ENCODE assay signal across 17 cellular contexts in the genomic region with DNA sequence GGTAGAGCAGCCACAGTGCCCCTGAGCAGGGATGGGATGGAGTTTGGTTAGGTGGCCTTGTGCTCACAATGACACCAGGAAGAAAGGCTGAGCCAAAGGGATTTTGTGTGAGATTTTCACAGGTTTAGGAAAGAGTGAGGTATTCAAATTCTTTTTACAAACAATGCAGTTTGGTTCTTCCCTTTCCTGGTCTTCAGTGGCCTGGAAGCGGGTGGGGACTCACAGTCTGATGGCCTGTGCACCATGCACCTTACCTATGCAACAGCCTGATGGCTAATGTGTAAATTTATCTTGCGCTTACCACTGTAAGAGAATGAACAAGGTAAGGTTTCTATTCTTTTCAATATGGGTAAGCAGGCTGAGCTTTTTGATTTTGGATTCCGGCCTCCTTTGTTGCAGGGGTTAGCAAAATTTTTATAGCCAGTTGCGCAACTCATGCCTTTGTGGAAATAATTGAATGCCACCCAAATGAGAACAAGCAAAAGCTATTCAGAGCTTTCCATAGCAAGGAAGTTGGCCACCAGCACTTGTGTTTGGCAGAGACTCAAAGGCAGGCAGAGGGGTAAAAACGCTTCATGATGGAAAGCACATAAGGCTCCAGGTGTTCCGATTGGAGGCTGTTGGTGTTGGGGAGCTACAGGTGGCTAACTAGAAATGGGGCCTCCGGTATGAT. TPM values are rescaled to one million over a fixed set of nuclear protein-coding genes. Genes with fewer than 3 reads are reported as not detected.
DNase-seq lines count a peak whose midpoint lies in the region; ATAC-seq and TF ChIP-seq lines count a peak whose summit lies in the region.
"Had no signal": no experiment of that assay in that cellular context is flagged by ENCODE, and none has a peak within 500 bp of the region (broad histone marks: within the 10 kb centered on the region; RNA-seq: fewer than 3 reads in every experiment).

No MANE protein-coding gene starts in this region.

- TF ChIP-seq POLR2A in stomach (IDR thresholded peaks at IDR 0.05): no peak

- WGBS in stomach, 5 donors: 35 to 53% (median 50%) methylated on average over 7 of the region's 7 CpGs

- CTCF ChIA-PET in RWPE1 (lab: Yijun Ruan, JAX): interaction anchor here (0.7 kb wide), 1 partner anchor 150 kb away, joined by 4 read pairs; no protein-coding TSS in a partner anchor

- H3K9me3 ChIP-seq in stomach (peaks cover 0 to 12% (median 0%) of the 10 kb centered on the region in 4 donors), SJCRH30 (replicated peaks) (no peaks in the 10 kb centered on the region)
- H3K9me3 ChIP-seq: gastrocnemius medialis, transverse colon had no signal

- H3K4me3 ChIP-seq in stomach (no peak overlapping the region), SJCRH30 (no peak overlapping the region)
- H3K4me3 ChIP-seq: coronary artery, gastrocnemius medialis, SJSA1, transverse colon had no signal

- POLR2A ChIA-PET in RWPE1 (lab: Yijun Ruan, JAX; ENCODE audit: low non-redundant PET): no interaction called here

- no peak for TF ChIP-seq CTCF in RWPE1 (conservative IDR thresholded peaks at IDR 0.05; ENCODE audit: low read depth)
- no peak for TF ChIP-seq CTCF in stomach (IDR thresholded peaks at IDR 0.05)

- H3K36me3 ChIP-seq in stomach (no peaks in the 10 kb centered on the region), SJCRH30 (no peaks in the 10 kb centered on the region)
- H3K36me3 ChIP-seq: gastrocnemius medialis, SJSA1, transverse colon had no signal

- H3K27ac ChIP-seq in RWPE1 (peak overlapping the region; percentile 40), stomach (peak overlapping the region in 4 of 5 donors; percentile 23 to 65 (median 44)), SJCRH30 (no peak overlapping the region)
- H3K27ac ChIP-seq: coronary artery, gastrocnemius medialis, SJSA1 had no signal

- DNase-seq in NCI-H2029 treated with DMSO at 0.1 percent for 48 hours (lab: John Stamatoyannopoulos, UW): peak; percentile 25
- no peak for DNase-seq in NCI-H2029 (lab: John Stamatoyannopoulos, UW)
- no peak for DNase-seq in RWPE1 (ENCODE audit: low spot score)
- DNase-seq in globus pallidus (ENCODE audit: low spot score): peak; percentile 12
- DNase-seq in stomach: peak; percentile 80
- no peak for DNase-seq in SJCRH30
- no peak for DNase-seq in RPMI8226
- DNase-seq: 8988T; activated CD8-positive, alpha-beta memory T cell treated with anti-CD3 and anti-CD28 coated beads, Interleukin-2, amount 10 ng/mL, durations not matched to agents 7 days and 5 days; activated naive CD8-positive, alpha-beta T cell treated with anti-CD3 and anti-CD28 coated beads, Interleukin-2, amount 10 ng/mL, durations not matched to agents 7 days and 5 days; gastrocnemius medialis; natural killer cell; NCI-H526; transverse colon had no signal

- no peak for ATAC-seq in GM21723 (IDR thresholded peaks at IDR 0.05; ENCODE audit: unreplicated experiment)
- ATAC-seq: activated CD8-positive, alpha-beta memory T cell treated with anti-CD3 and anti-CD28 coated beads, Interleukin-2, amount 10 ng/mL, durations not matched to agents 7 days and 5 days; natural killer cell had no signal

- H3K4me1 ChIP-seq in stomach: peaks cover 7 to 30% (median 16%) of the 10 kb centered on the region in 4 donors
- H3K4me1 ChIP-seq in SJCRH30: no peaks in the 10 kb centered on the region
- H3K4me1 ChIP-seq: gastrocnemius medialis had no signal

- TF ChIP-seq EP300 in stomach (IDR thresholded peaks at IDR 0.05): no peak

- H3K27me3 ChIP-seq in stomach (no peaks in the 10 kb centered on the region), SJCRH30 (no peaks in the 10 kb centered on the region)
- H3K27me3 ChIP-seq: gastrocnemius medialis, SJSA1, transverse colon had no signal

- intact Hi-C loops in stomach (cut with DNase I; ENCODE audit: low total_unique reads): no loop called here

RNA-seq across cellular contexts. Expression of a gene that starts 23.8 kb away (rescaled TPM):
- 10 to 100 TPM in 4 of 5 donors, 1 to 10 TPM in 1; 2.3 to 99.6 (median 30.7) TPM for total RNA-seq in stomach
- 100 to 1,000 TPM in 1 of 3 donors, 10 to 100 TPM in 2; 11.9 to 111 (median 18.9) TPM for polyA plus RNA-seq in stomach
- total RNA-seq in SJCRH30 (2014; rRNA removed; shearing (Covaris generic)): not detected in 2 replicates
- total RNA-seq: SJSA1 had no signal

Comparison
In these comparisons a context has a peak if more than half of its experiments do, and no peak if none do; other contexts are left out.
1. DNase-seq: peak in NCI-H2029 treated with DMSO at 0.1 percent for 48 hours (single experiment), globus pallidus (single experiment) and stomach (single experiment); none in NCI-H2029 (single experiment), RWPE1 (single experiment), SJCRH30 (0 of 2) and RPMI8226 (single experiment).